18 cellular contexts compared by ENCODE assay signal in genomic region chr20:40457404-40457803, GRCh38.
DNase-seq lines count a peak whose midpoint lies in the region; ATAC-seq and TF ChIP-seq lines count a peak whose summit lies in the region.
"Had no signal": no experiment of that assay in that cellular context is flagged by ENCODE, and none has a peak within 500 bp of the region (broad histone marks: within the 10 kb centered on the region; RNA-seq: fewer than 3 reads in every experiment).

No MANE protein-coding gene starts in this region.

- 93% methylated on average over 3 of the region's 3 CpGs for WGBS in esophagus muscularis mucosa
- WGBS in spleen, 5 donors: 80 to 94% (median 86%) methylated on average over 3 of the region's 3 CpGs

- no peak overlapping the region for H3K4me2 ChIP-seq in GM23338
- H3K4me2 ChIP-seq: BLaER1 had no signal

- H3F3A ChIP-seq in GM23338 (replicated peaks; ENCODE audit: low read depth): no peaks in the 10 kb centered on the region

- H3K36me3 ChIP-seq in GM23338 (ENCODE audit: insufficient read depth): no peaks in the 10 kb centered on the region
- no peaks in the 10 kb centered on the region for H3K36me3 ChIP-seq in WERI-Rb-1
- H3K36me3 ChIP-seq in esophagus muscularis mucosa: no peaks in the 10 kb centered on the region
- no peaks in the 10 kb centered on the region for H3K36me3 ChIP-seq in spleen
- H3K36me3 ChIP-seq: BLaER1 had no signal

- no peaks in the 10 kb centered on the region; the same call in 2 of the 3 replicates for H3K9me3 Mint-ChIP-seq in GM23338
- H3K9me3 Mint-ChIP-seq: CD8-positive, alpha-beta T cell had no signal

- H3K4me1 Mint-ChIP-seq in GM23338: peaks cover 2% of the 10 kb centered on the region; the same call in 1 of the 3 replicates
- H3K4me1 Mint-ChIP-seq: B cell; CD4-positive, CD25-positive, alpha-beta regulatory T cell had no signal

- no peak for TF ChIP-seq CTCF in GM23338 (conservative IDR thresholded peaks at IDR 0.05; ENCODE audit: low read depth in 2 of 2)
- no peak for TF ChIP-seq CTCF in WERI-Rb-1 (IDR thresholded peaks at IDR 0.05; ENCODE audit: low read depth, low read length)
- no peak for TF ChIP-seq CTCF in esophagus muscularis mucosa (IDR thresholded peaks at IDR 0.05)
- TF ChIP-seq CTCF in spleen (IDR thresholded peaks at IDR 0.05 in 8 of 11, conservative IDR thresholded peaks at IDR 0.05 in 3 of 11): no peak

- no peak overlapping the region for H3K27ac Mint-ChIP-seq in GM23338
- H3K27ac Mint-ChIP-seq: B cell; CD4-positive, CD25-positive, alpha-beta regulatory T cell; CD8-positive, alpha-beta T cell had no signal

- H3K27me3 Mint-ChIP-seq in GM23338 (ENCODE audit: insufficient read depth, low read depth, poor library complexity): peaks cover 4% of the 10 kb centered on the region

- ATAC-seq in GM23338: peak; percentile 44; the same call in 2 of the 3 replicates
- ATAC-seq: CD8-positive, alpha-beta T cell had no signal

- H3K4me1 ChIP-seq in GM23338 (ENCODE audit: insufficient read depth) (no peaks in the 10 kb centered on the region), esophagus muscularis mucosa (no peaks in the 10 kb centered on the region), spleen (peaks cover 0 to under 1% (median 0%) of the 10 kb centered on the region in 6 donors)
- H3K4me1 ChIP-seq: Caco-2 had no signal

- TF ChIP-seq EP300 in esophagus muscularis mucosa (IDR thresholded peaks at IDR 0.05): no peak

- no peaks in the 10 kb centered on the region for H3K9me3 ChIP-seq in WERI-Rb-1 (ENCODE audit: severe bottlenecking)
- H3K9me3 ChIP-seq in esophagus muscularis mucosa: no peaks in the 10 kb centered on the region
- H3K9me3 ChIP-seq in spleen: no peaks in the 10 kb centered on the region
- H3K9me3 ChIP-seq: BLaER1, Caco-2 had no signal

- no peak overlapping the region for H3K27ac ChIP-seq in GM23338 (ENCODE audit: low read depth)
- no peak overlapping the region for H3K27ac ChIP-seq in WERI-Rb-1
- no peak overlapping the region for H3K27ac ChIP-seq in esophagus muscularis mucosa (replicated peaks in 1 of 4)
- no peak overlapping the region for H3K27ac ChIP-seq in spleen
- H3K27ac ChIP-seq: BLaER1, C4-2B had no signal

- H2AFZ ChIP-seq in GM23338: 0 out of 2 replicates have a peak overlapping the region, but pooled peaks have one; percentile 59

- no peaks in the 10 kb centered on the region; the same call in 1 of the 2 replicates for H3K9me2 ChIP-seq in GM23338 (ENCODE audit: insufficient read depth)

- H4K20me1 ChIP-seq in GM23338 (replicated peaks; ENCODE audit: insufficient read depth): no peaks in the 10 kb centered on the region
- H4K20me1 ChIP-seq: BLaER1 had no signal

- no peak for TF ChIP-seq POLR2A in esophagus muscularis mucosa (IDR thresholded peaks at IDR 0.05; ENCODE audit: low read depth)
- no peak for TF ChIP-seq POLR2A in spleen (IDR thresholded peaks at IDR 0.05)

- H3K36me3 Mint-ChIP-seq in GM23338 (ENCODE audit: low read depth): no peaks in the 10 kb centered on the region; the same call in 2 of the 3 replicates
- H3K36me3 Mint-ChIP-seq: CD4-positive, CD25-positive, alpha-beta regulatory T cell; CD8-positive, alpha-beta T cell had no signal

- H3K27me3 ChIP-seq in GM23338 (ENCODE audit: insufficient read depth) (no peaks in the 10 kb centered on the region), WERI-Rb-1 (ENCODE audit: insufficient read depth, low read depth, severe bottlenecking) (peaks cover 40% of the 10 kb centered on the region), esophagus muscularis mucosa (no peaks in the 10 kb centered on the region), spleen (replicated peaks in 1 of 7) (no peaks in the 10 kb centered on the region)
- H3K27me3 ChIP-seq: BLaER1 had no signal

- H3K4me3 ChIP-seq in GM23338 (no peak overlapping the region), WERI-Rb-1 (ENCODE audit: low read depth, low read length) (no peak overlapping the region), esophagus muscularis mucosa (no peak overlapping the region), spleen (no peak overlapping the region)
- H3K4me3 ChIP-seq: BLaER1 had no signal

- no peak overlapping the region for H3K4me3 Mint-ChIP-seq in GM23338
- H3K4me3 Mint-ChIP-seq: B cell; CD4-positive, CD25-positive, alpha-beta regulatory T cell; CD8-positive, alpha-beta T cell had no signal

- DNase-seq in GM23338 (ENCODE audit: low spot score) (no peak), WERI-Rb-1 (peak; percentile 62), esophagus muscularis mucosa (ENCODE audit: extremely low spot score) (peak; percentile 66), iPS-NIHi11 (ENCODE audit: low spot score) (no peak), retina (no peak), spleen (no peak)
- DNase-seq in activated CD4-positive, alpha-beta T cell treated with anti-CD3 and anti-CD28 coated beads for 48 hours: no peak
- DNase-seq: Caco-2; CD4-positive, CD25-positive, alpha-beta regulatory T cell; CD8-positive, alpha-beta T cell; DMS53; DMS79 treated with DMSO at 0.1 percent for 48 hours; GF-D8; H7; HCEC 1CT had no signal

- H3K79me2 ChIP-seq in GM23338 (replicated peaks; ENCODE audit: insufficient read depth): no peaks in the 10 kb centered on the region

- intact Hi-C loops in esophagus muscularis mucosa (cut with DNase I) (no loop called here), spleen (cut with DNase I; ENCODE audit: low total_unique reads) (no loop called here)

TF ChIP-seq in GM23338, 12 proteins besides CTCF, POLR2A, EP300 and RAD21:
- TF ChIP-seq POLR2AphosphoS5 (IDR thresholded peaks at IDR 0.05; ENCODE audit: low read depth) (no peak), EZH2 (IDR thresholded peaks at IDR 0.05; ENCODE audit: low read depth, unreplicated experiment) (no peak), STAT1 (IDR thresholded peaks at IDR 0.05; ENCODE audit: unreplicated experiment) (no peak), NANOG (IDR thresholded peaks at IDR 0.05; ENCODE audit: borderline replicate concordance) (no peak), REST (IDR thresholded peaks at IDR 0.05; ENCODE audit: unreplicated experiment) (no peak), ZNF114 (CRISPR knock-in tag; IDR thresholded peaks at IDR 0.05) (no peak), JUNB (IDR thresholded peaks at IDR 0.05; ENCODE audit: unreplicated experiment) (no peak), EZH2phosphoT487 (IDR thresholded peaks at IDR 0.05; ENCODE audit: unreplicated experiment) (no peak), ZNF331 (CRISPR knock-in tag; IDR thresholded peaks at IDR 0.05; ENCODE audit: low read depth) (no peak), ETS1 (IDR thresholded peaks at IDR 0.05) (no peak), CREB1 (CRISPR knock-in tag; IDR thresholded peaks at IDR 0.05; ENCODE audit: low read depth) (no peak)
TF ChIP-seq in GM23338: peak in this region for 0.

Comparison
In these comparisons a context has a peak if more than half of its experiments do, and no peak if none do; other contexts are left out.
1. DNase-seq: peak in WERI-Rb-1 (single experiment) and esophagus muscularis mucosa (single experiment); none in GM23338 (single experiment), iPS-NIHi11 (single experiment), activated CD4-positive, alpha-beta T cell treated with anti-CD3 and anti-CD28 coated beads for 48 hours (single experiment), retina (single experiment) and spleen (single experiment).